1 cellular context compared by ENCODE assay signal in genomic region chr12:101594700-101595099, GRCh38.
TF ChIP-seq lines count a peak whose summit lies in the region.

Gene MYBPC1, plus strand, starts transcription at chr12:101594971. Its CDS starts 100 bp downstream, at chr12:101595071.

TF ChIP-seq in K562, 482 proteins besides CTCF, POLR2A, EP300 and RAD21 (continued from another document):
- TF ChIP-seq PBX2 (CRISPR knock-in tag; IDR thresholded peaks at IDR 0.05; ENCODE audit: low read depth) (no peak), PBX2 (tag; conservative IDR thresholded peaks at IDR 0.05; ENCODE audit: low read depth) (peak; percentile 62), SIX5 (IDR thresholded peaks at IDR 0.05; ENCODE audit: borderline replicate concordance in 1 of 2, insufficient read depth in 1 of 2, low read depth in 1 of 2, low read length in 2 of 2) (no peak), NR2C2 (CRISPR knock-in tag; IDR thresholded peaks at IDR 0.05) (no peak), NR2C2 (tag; IDR thresholded peaks at IDR 0.05) (no peak)
